In the genomic region with DNA sequence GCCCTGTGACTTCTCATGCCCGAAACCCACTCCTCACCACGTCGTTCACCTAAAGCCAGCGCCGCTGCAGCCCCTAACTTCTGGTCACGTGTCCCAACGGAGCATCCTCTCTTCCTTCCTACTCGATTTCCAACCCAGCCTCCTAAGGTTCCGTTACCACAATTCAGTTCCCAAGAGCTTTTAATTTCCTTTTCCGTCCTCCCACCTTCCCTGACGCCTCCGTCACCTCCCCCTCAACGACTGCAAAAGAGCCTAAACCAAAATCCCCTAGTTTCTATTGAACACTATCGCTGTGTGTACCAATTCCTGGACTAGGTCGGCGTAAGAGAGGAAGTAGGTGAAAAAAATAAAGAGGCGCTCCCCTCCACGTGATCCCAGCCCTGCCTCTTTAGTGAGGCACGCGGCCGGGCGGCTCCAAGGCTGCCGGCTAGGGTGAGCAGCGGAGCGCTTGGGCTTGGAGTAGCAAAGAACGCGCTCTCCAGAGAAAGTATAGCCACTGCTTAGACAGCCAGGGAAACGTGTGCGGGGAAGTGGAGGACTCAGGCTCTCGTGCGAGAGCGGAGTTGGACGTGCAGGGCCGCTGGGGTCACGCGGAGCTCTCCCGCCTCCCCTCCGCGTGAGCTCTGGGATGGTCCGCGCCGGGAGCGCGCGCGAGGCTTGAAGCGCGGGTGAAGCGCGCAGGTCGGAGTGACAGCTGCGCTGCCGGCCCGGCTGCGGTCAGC, we compare ENCODE assay signal across 1 cellular context.
TF ChIP-seq lines count a peak whose summit lies in the region.

A gene (plus strand): TSS at position 685 of the 722 bp plus-strand sequence.
A gene (minus strand): TSS at position 82 of the 722 bp plus-strand sequence. CDS start 1,189 bp downstream, outside the sequence.

TF ChIP-seq in HepG2, 621 proteins besides CTCF, POLR2A, EP300 and RAD21 (continued from another document and continues in another):
- no peak for TF ChIP-seq ZNF143 (CRISPR knock-in tag; IDR thresholded peaks at IDR 0.05)
- no peak for TF ChIP-seq CC2D1A (CRISPR knock-in tag; IDR thresholded peaks at IDR 0.05)
- no peak for TF ChIP-seq DPF2 (CRISPR knock-in tag; IDR thresholded peaks at IDR 0.05; ENCODE audit: borderline replicate concordance, low read depth)
- no peak for TF ChIP-seq POLR2AphosphoS2 (IDR thresholded peaks at IDR 0.05; ENCODE audit: low read depth, low read length)
- peak; percentile 55; the same call in 1 of the 2 replicates for TF ChIP-seq ZNF451 (CRISPR knock-in tag; IDR thresholded peaks at IDR 0.05)
- TF ChIP-seq, protein P1, sequence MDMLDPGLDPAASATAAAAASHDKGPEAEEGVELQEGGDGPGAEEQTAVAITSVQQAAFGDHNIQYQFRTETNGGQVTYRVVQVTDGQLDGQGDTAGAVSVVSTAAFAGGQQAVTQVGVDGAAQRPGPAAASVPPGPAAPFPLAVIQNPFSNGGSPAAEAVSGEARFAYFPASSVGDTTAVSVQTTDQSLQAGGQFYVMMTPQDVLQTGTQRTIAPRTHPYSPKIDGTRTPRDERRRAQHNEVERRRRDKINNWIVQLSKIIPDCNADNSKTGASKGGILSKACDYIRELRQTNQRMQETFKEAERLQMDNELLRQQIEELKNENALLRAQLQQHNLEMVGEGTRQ (IDR thresholded peaks at IDR 0.05; ENCODE audit: low read depth, low read length): peak; percentile 93
- TF ChIP-seq, protein P1 (CRISPR knock-in tag; IDR thresholded peaks at IDR 0.05; ENCODE audit: borderline replicate concordance): peak; percentile 99; the same call in 1 of the 2 replicates
- TF ChIP-seq SAFB2 (CRISPR knock-in tag; IDR thresholded peaks at IDR 0.05; ENCODE audit: borderline replicate concordance, low read depth): peak; percentile 72; the same call in 1 of the 2 replicates
- peak; percentile 32 for TF ChIP-seq HNRNPK (IDR thresholded peaks at IDR 0.05; ENCODE audit: low read depth, low read length, poor library complexity, severe bottlenecking)
- peak; percentile 87 for TF ChIP-seq ZNF776 (CRISPR knock-in tag; IDR thresholded peaks at IDR 0.05)
- TF ChIP-seq PCBP1 (IDR thresholded peaks at IDR 0.05; ENCODE audit: borderline replicate concordance, low read depth, low read length): peak; percentile 81; the same call in 1 of the 2 replicates
- no peak for TF ChIP-seq HMGA1 (CRISPR knock-in tag; conservative IDR thresholded peaks at IDR 0.05)
- TF ChIP-seq, protein P2, sequence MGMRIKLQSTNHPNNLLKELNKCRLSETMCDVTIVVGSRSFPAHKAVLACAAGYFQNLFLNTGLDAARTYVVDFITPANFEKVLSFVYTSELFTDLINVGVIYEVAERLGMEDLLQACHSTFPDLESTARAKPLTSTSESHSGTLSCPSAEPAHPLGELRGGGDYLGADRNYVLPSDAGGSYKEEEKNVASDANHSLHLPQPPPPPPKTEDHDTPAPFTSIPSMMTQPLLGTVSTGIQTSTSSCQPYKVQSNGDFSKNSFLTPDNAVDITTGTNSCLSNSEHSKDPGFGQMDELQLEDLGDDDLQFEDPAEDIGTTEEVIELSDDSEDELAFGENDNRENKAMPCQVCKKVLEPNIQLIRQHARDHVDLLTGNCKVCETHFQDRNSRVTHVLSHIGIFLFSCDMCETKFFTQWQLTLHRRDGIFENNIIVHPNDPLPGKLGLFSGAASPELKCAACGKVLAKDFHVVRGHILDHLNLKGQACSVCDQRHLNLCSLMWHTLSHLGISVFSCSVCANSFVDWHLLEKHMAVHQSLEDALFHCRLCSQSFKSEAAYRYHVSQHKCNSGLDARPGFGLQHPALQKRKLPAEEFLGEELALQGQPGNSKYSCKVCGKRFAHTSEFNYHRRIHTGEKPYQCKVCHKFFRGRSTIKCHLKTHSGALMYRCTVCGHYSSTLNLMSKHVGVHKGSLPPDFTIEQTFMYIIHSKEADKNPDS (CRISPR knock-in tag; IDR thresholded peaks at IDR 0.05): no peak
- TF ChIP-seq ZNF605 (CRISPR knock-in tag; IDR thresholded peaks at IDR 0.05): peak; percentile 88
- no peak for TF ChIP-seq ZNF30 (CRISPR knock-in tag; IDR thresholded peaks at IDR 0.05)
- TF ChIP-seq NAIF1 (CRISPR knock-in tag; IDR thresholded peaks at IDR 0.05; ENCODE audit: borderline replicate concordance): 0 out of 2 replicates have a peak, but pooled peaks have one; percentile 74
- TF ChIP-seq YEATS2 (CRISPR knock-in tag; IDR thresholded peaks at IDR 0.05; ENCODE audit: borderline replicate concordance): peak; percentile 92
- no peak; the same call in 1 of the 2 replicates for TF ChIP-seq REXO4 (CRISPR knock-in tag; IDR thresholded peaks at IDR 0.05; ENCODE audit: borderline replicate concordance)
- TF ChIP-seq ZNF788 (CRISPR knock-in tag; IDR thresholded peaks at IDR 0.05; ENCODE audit: borderline replicate concordance): 0 out of 2 replicates have a peak, but pooled peaks have one; percentile 30
- TF ChIP-seq ZNF556 (CRISPR knock-in tag; IDR thresholded peaks at IDR 0.05; ENCODE audit: borderline replicate concordance): no peak; the same call in 1 of the 2 replicates
- TF ChIP-seq ZBTB38 (CRISPR knock-in tag; IDR thresholded peaks at IDR 0.05): peak; percentile 56; the same call in 1 of the 2 replicates
- TF ChIP-seq ZNF441 (CRISPR knock-in tag; IDR thresholded peaks at IDR 0.05; ENCODE audit: borderline replicate concordance): peak; percentile 18; the same call in 1 of the 2 replicates
- TF ChIP-seq ZNF589 (CRISPR knock-in tag; conservative IDR thresholded peaks at IDR 0.05): peak; percentile 81; the same call in 1 of the 2 replicates
- peak; percentile 12; the same call in 1 of the 2 replicates for TF ChIP-seq FOSL2 (CRISPR knock-in tag; IDR thresholded peaks at IDR 0.05)
- no peak for TF ChIP-seq MLLT10 (CRISPR knock-in tag; IDR thresholded peaks at IDR 0.05)
- TF ChIP-seq, protein P3, sequence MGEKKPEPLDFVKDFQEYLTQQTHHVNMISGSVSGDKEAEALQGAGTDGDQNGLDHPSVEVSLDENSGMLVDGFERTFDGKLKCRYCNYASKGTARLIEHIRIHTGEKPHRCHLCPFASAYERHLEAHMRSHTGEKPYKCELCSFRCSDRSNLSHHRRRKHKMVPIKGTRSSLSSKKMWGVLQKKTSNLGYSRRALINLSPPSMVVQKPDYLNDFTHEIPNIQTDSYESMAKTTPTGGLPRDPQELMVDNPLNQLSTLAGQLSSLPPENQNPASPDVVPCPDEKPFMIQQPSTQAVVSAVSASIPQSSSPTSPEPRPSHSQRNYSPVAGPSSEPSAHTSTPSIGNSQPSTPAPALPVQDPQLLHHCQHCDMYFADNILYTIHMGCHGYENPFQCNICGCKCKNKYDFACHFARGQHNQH (CRISPR knock-in tag; IDR thresholded peaks at IDR 0.05): peak; percentile 65
- TF ChIP-seq MYNN (CRISPR knock-in tag; IDR thresholded peaks at IDR 0.05; ENCODE audit: low read depth): no peak
- no peak for TF ChIP-seq ZNF816 (CRISPR knock-in tag; IDR thresholded peaks at IDR 0.05; ENCODE audit: borderline replicate concordance)
- TF ChIP-seq SMYD3 (CRISPR knock-in tag; IDR thresholded peaks at IDR 0.05): peak; percentile 7; the same call in 1 of the 2 replicates
- peak; percentile 72 for TF ChIP-seq ZNF256 (CRISPR knock-in tag; conservative IDR thresholded peaks at IDR 0.05)
- TF ChIP-seq, protein P4, sequence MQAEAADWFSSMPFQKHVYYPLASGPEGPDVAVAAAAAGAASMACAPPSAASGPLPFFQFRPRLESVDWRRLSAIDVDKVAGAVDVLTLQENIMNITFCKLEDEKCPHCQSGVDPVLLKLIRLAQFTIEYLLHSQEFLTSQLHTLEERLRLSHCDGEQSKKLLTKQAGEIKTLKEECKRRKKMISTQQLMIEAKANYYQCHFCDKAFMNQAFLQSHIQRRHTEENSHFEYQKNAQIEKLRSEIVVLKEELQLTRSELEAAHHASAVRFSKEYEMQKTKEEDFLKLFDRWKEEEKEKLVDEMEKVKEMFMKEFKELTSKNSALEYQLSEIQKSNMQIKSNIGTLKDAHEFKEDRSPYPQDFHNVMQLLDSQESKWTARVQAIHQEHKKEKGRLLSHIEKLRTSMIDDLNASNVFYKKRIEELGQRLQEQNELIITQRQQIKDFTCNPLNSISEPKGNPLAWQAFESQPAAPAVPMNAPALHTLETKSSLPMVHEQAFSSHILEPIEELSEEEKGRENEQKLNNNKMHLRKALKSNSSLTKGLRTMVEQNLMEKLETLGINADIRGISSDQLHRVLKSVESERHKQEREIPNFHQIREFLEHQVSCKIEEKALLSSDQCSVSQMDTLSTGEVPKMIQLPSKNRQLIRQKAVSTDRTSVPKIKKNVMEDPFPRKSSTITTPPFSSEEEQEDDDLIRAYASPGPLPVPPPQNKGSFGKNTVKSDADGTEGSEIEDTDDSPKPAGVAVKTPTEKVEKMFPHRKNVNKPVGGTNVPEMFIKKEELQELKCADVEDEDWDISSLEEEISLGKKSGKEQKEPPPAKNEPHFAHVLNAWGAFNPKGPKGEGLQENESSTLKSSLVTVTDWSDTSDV (CRISPR knock-in tag; IDR thresholded peaks at IDR 0.05): no peak; the same call in 1 of the 2 replicates
- TF ChIP-seq, protein P5, sequence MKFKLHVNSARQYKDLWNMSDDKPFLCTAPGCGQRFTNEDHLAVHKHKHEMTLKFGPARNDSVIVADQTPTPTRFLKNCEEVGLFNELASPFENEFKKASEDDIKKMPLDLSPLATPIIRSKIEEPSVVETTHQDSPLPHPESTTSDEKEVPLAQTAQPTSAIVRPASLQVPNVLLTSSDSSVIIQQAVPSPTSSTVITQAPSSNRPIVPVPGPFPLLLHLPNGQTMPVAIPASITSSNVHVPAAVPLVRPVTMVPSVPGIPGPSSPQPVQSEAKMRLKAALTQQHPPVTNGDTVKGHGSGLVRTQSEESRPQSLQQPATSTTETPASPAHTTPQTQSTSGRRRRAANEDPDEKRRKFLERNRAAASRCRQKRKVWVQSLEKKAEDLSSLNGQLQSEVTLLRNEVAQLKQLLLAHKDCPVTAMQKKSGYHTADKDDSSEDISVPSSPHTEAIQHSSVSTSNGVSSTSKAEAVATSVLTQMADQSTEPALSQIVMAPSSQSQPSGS (CRISPR knock-in tag; IDR thresholded peaks at IDR 0.05): peak; percentile 43; the same call in 1 of the 2 replicates
- no peak for TF ChIP-seq ZNF766 (CRISPR knock-in tag; IDR thresholded peaks at IDR 0.05; ENCODE audit: borderline replicate concordance)
- TF ChIP-seq CREM (IDR thresholded peaks at IDR 0.05): peak; percentile 79
- TF ChIP-seq CREM (CRISPR knock-in tag; IDR thresholded peaks at IDR 0.05): no peak
- TF ChIP-seq, protein P6, sequence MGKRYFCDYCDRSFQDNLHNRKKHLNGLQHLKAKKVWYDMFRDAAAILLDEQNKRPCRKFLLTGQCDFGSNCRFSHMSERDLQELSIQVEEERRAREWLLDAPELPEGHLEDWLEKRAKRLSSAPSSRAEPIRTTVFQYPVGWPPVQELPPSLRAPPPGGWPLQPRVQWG (CRISPR knock-in tag; IDR thresholded peaks at IDR 0.05; ENCODE audit: borderline replicate concordance, low read depth): no peak
- no peak for TF ChIP-seq ZNF773 (CRISPR knock-in tag; IDR thresholded peaks at IDR 0.05; ENCODE audit: borderline replicate concordance)
- TF ChIP-seq RCOR2 (CRISPR knock-in tag; IDR thresholded peaks at IDR 0.05): no peak
- no peak for TF ChIP-seq RORA (CRISPR knock-in tag; IDR thresholded peaks at IDR 0.05)
- TF ChIP-seq, protein P7, sequence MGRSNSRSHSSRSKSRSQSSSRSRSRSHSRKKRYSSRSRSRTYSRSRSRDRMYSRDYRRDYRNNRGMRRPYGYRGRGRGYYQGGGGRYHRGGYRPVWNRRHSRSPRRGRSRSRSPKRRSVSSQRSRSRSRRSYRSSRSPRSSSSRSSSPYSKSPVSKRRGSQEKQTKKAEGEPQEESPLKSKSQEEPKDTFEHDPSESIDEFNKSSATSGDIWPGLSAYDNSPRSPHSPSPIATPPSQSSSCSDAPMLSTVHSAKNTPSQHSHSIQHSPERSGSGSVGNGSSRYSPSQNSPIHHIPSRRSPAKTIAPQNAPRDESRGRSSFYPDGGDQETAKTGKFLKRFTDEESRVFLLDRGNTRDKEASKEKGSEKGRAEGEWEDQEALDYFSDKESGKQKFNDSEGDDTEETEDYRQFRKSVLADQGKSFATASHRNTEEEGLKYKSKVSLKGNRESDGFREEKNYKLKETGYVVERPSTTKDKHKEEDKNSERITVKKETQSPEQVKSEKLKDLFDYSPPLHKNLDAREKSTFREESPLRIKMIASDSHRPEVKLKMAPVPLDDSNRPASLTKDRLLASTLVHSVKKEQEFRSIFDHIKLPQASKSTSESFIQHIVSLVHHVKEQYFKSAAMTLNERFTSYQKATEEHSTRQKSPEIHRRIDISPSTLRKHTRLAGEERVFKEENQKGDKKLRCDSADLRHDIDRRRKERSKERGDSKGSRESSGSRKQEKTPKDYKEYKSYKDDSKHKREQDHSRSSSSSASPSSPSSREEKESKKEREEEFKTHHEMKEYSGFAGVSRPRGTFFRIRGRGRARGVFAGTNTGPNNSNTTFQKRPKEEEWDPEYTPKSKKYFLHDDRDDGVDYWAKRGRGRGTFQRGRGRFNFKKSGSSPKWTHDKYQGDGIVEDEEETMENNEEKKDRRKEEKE (IDR thresholded peaks at IDR 0.05): no peak
- TF ChIP-seq, protein P8, sequence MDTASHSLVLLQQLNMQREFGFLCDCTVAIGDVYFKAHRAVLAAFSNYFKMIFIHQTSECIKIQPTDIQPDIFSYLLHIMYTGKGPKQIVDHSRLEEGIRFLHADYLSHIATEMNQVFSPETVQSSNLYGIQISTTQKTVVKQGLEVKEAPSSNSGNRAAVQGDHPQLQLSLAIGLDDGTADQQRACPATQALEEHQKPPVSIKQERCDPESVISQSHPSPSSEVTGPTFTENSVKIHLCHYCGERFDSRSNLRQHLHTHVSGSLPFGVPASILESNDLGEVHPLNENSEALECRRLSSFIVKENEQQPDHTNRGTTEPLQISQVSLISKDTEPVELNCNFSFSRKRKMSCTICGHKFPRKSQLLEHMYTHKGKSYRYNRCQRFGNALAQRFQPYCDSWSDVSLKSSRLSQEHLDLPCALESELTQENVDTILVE (CRISPR knock-in tag; IDR thresholded peaks at IDR 0.05): peak; percentile 67; the same call in 1 of the 2 replicates
- TF ChIP-seq MAZ (IDR thresholded peaks at IDR 0.05; ENCODE audit: borderline replicate concordance, low read depth, low read length): peak; percentile 47; the same call in 1 of the 2 replicates
- no peak; the same call in 1 of the 2 replicates for TF ChIP-seq MAZ (CRISPR knock-in tag; IDR thresholded peaks at IDR 0.05; ENCODE audit: low read depth)
- peak; percentile 34; the same call in 1 of the 2 replicates for TF ChIP-seq NFKB2 (CRISPR knock-in tag; IDR thresholded peaks at IDR 0.05; ENCODE audit: borderline replicate concordance)
- TF ChIP-seq TMF1 (CRISPR knock-in tag; IDR thresholded peaks at IDR 0.05; ENCODE audit: low read depth): no peak
- TF ChIP-seq, protein P9, sequence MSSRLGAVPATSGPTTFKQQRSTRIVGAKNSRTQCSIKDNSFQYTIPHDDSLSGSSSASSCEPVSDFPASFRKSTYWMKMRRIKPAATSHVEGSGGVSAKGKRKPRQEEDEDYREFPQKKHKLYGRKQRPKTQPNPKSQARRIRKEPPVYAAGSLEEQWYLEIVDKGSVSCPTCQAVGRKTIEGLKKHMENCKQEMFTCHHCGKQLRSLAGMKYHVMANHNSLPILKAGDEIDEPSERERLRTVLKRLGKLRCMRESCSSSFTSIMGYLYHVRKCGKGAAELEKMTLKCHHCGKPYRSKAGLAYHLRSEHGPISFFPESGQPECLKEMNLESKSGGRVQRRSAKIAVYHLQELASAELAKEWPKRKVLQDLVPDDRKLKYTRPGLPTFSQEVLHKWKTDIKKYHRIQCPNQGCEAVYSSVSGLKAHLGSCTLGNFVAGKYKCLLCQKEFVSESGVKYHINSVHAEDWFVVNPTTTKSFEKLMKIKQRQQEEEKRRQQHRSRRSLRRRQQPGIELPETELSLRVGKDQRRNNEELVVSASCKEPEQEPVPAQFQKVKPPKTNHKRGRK (CRISPR knock-in tag; IDR thresholded peaks at IDR 0.05): no peak
